ENCODE assay signal across 19 cellular contexts in the genomic region with DNA sequence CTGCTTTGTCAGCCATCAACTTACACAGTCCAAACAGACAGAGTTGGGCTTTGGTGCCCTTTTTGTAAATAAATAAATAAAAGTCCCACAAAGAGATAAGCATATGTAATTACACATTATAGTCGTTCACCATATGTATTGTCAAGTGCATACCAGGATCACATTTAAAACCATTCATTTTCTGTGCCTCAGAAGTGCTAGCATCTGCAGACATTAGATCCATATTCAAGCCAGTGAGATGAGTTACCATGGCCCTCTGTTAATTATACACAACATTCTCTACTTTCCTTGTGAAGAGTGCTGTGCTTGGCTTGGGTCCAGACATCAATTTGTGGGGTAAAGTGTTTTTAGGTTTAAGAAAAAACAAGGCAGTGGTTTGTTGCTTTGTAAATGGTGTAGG.
"Had no signal": no experiment of that assay in that cellular context is flagged by ENCODE, and none has a peak within 500 bp of the region (broad histone marks: within the 10 kb centered on the region; RNA-seq: fewer than 3 reads in every experiment).

No MANE protein-coding gene starts in this region.

- H3K36me3 ChIP-seq: ascending aorta, colonic mucosa, neutrophil, pancreas, upper lobe of left lung had no signal

- DNase-seq: activated CD4-positive, alpha-beta T cell treated with anti-CD3 and anti-CD28 coated beads, Interleukin-2, amount 50 U/mL, for 4 hours; activated gamma-delta T cell; colonic mucosa; endodermal cell; foreskin fibroblast; natural killer cell; pancreas; stimulated activated CD4-positive, alpha-beta T cell treated with anti-CD3 and anti-CD28 coated beads, Interleukin-4, amount 100 ng/mL, for 24 hours; testis; upper lobe of left lung had no signal

- ATAC-seq: natural killer cell; pancreas; sciatic nerve; stimulated activated effector memory CD8-positive, alpha-beta T cell treated with anti-CD3 and anti-CD28 coated beads, Interleukin-12 subunit alpha, Interleukin-12 subunit beta, amount 100 ng/mL, for 72 hours had no signal

- H3K36me3 Mint-ChIP-seq: natural killer cell; stimulated activated effector memory CD8-positive, alpha-beta T cell treated with anti-CD3 and anti-CD28 coated beads, Interleukin-12 subunit alpha, Interleukin-12 subunit beta, amount 100 ng/mL, for 72 hours had no signal

- H3K27ac ChIP-seq: ascending aorta, colonic mucosa, epithelial cell of prostate, neutrophil, pancreas, testis, upper lobe of left lung had no signal

- H3K27me3 Mint-ChIP-seq: activated naive CD4-positive, alpha-beta T cell treated with anti-CD3 and anti-CD28 coated beads, Interleukin-2, amount 50 U/mL, for 24 hours; central memory CD8-positive, alpha-beta T cell had no signal

- H3K27ac Mint-ChIP-seq: activated naive CD4-positive, alpha-beta T cell treated with anti-CD3 and anti-CD28 coated beads, Interleukin-2, amount 50 U/mL, for 24 hours; endodermal cell; natural killer cell; stimulated activated effector memory CD8-positive, alpha-beta T cell treated with anti-CD3 and anti-CD28 coated beads, Interleukin-12 subunit alpha, Interleukin-12 subunit beta, amount 100 ng/mL, for 72 hours had no signal

- H3K9me3 ChIP-seq: ascending aorta, colonic mucosa, neutrophil, pancreas, testis, upper lobe of left lung had no signal

- H3K27me3 ChIP-seq: ascending aorta, colonic mucosa, neutrophil, pancreas, testis, upper lobe of left lung had no signal

- H3K9me3 Mint-ChIP-seq: activated naive CD4-positive, alpha-beta T cell treated with anti-CD3 and anti-CD28 coated beads, Interleukin-2, amount 50 U/mL, for 24 hours; central memory CD8-positive, alpha-beta T cell; endodermal cell; natural killer cell; stimulated activated effector memory CD8-positive, alpha-beta T cell treated with anti-CD3 and anti-CD28 coated beads, Interleukin-12 subunit alpha, Interleukin-12 subunit beta, amount 100 ng/mL, for 72 hours had no signal

- H3K4me3 ChIP-seq: ascending aorta, colonic mucosa, lung, pancreas, smooth muscle cell, testis, upper lobe of left lung had no signal

- H3K4me1 ChIP-seq: ascending aorta, colonic mucosa, pancreas, testis, upper lobe of left lung had no signal

- H3K4me3 Mint-ChIP-seq: activated naive CD4-positive, alpha-beta T cell treated with anti-CD3 and anti-CD28 coated beads, Interleukin-2, amount 50 U/mL, for 24 hours; central memory CD8-positive, alpha-beta T cell; endodermal cell; natural killer cell; stimulated activated effector memory CD8-positive, alpha-beta T cell treated with anti-CD3 and anti-CD28 coated beads, Interleukin-12 subunit alpha, Interleukin-12 subunit beta, amount 100 ng/mL, for 72 hours had no signal
